Comparison of ENCODE assay signal across 8 cellular contexts in the genomic region with DNA sequence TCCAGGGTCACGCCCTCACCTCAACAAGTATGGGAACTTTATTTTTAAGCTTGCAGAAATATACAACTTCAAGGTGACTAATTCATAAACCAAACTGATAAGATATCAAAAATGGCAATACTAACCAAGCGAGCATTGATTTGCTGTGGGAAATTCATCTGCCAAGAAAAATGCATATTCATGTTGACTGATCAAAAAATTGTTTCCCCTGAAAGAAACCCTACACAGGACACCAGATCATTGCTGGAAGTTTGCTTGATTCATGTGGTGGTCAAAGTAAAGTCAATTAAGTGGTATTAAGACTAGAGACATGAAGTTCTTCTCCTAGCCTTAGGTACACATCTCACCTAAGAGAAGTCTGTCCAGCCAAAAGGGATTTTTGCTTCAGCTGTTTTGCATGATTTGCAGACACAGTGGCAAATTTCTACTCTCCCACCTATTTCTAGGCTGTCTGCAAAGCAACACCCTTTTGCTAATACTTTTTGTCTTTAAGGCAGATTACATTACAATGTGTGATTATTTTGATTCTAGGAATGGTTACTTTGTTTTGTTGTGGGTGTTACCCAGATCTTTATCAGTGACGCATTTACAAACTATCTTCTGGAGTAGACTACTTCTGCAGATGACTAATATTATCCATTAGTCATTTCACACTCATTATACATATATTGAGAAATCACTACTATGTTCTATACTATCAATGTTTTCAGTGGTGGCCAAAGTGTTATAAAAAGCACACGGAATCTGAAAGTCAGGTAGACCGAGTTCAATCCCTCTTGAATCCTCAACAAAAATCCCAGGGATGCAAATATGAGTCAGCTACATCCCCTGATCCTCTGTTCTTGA. TPM values are rescaled to one million over a fixed set of nuclear protein-coding genes. Genes with fewer than 3 reads are reported as not detected.
DNase-seq lines count a peak whose midpoint lies in the region; ATAC-seq and TF ChIP-seq lines count a peak whose summit lies in the region.

No MANE protein-coding gene starts in this region.

- H3K36me3 ChIP-seq in body of pancreas (replicated peaks in 1 of 2; ENCODE audit: insufficient read depth in 1 of 2, low read depth in 2 of 2), result no peaks in the 10 kb centered on the region

- no peaks in the 10 kb centered on the region for H3K9me3 ChIP-seq in body of pancreas

- H3K4me3 ChIP-seq in retinal pigment epithelial cell (ENCODE audit: low read length), result no peak overlapping the region
- no peak overlapping the region for H3K4me3 ChIP-seq in body of pancreas

- H3K4me1 Mint-ChIP-seq in activated naive CD8-positive, alpha-beta T cell treated with anti-CD3 and anti-CD28 coated beads for 36 hours, result peaks cover 73% of the 10 kb centered on the region

- H3K4me3 Mint-ChIP-seq in activated naive CD8-positive, alpha-beta T cell treated with anti-CD3 and anti-CD28 coated beads for 36 hours, result peak overlapping the region; percentile 75

- H3K27me3 Mint-ChIP-seq in activated naive CD8-positive, alpha-beta T cell treated with anti-CD3 and anti-CD28 coated beads for 36 hours, result no peaks in the 10 kb centered on the region

- H3K36me3 Mint-ChIP-seq in activated naive CD8-positive, alpha-beta T cell treated with anti-CD3 and anti-CD28 coated beads for 36 hours, result peaks cover 76% of the 10 kb centered on the region

- TF ChIP-seq CTCF in retinal pigment epithelial cell (conservative IDR thresholded peaks at IDR 0.05; ENCODE audit: low read depth, low read length), result no peak
- no peak for TF ChIP-seq CTCF in body of pancreas (IDR thresholded peaks at IDR 0.05)

- 52 to 61% methylated on average over 5 of the region's 5 CpGs for WGBS in body of pancreas, 2 donors

- intact Hi-C loops in body of pancreas (cut with DNase I) (no loop called here), left ventricle myocardium superior (cut with micrococcal nuclease) (no loop called here)

- H3K27ac Mint-ChIP-seq in activated naive CD8-positive, alpha-beta T cell treated with anti-CD3 and anti-CD28 coated beads for 36 hours, result peak overlapping the region; percentile 98

- TF ChIP-seq POLR2A in body of pancreas (IDR thresholded peaks at IDR 0.05), result no peak

- H3K27me3 ChIP-seq in body of pancreas, result no peaks in the 10 kb centered on the region

- in situ Hi-C loops in Caki2 (cut with HindIII; ENCODE audit: low pct_unique_long_range_greater_than_20kb, low sequenced_read_pairs), result no loop called here

- DNase-seq in Caki2 (ENCODE audit: low read depth) (peak; percentile 73), retinal pigment epithelial cell (ENCODE audit: low read depth) (peak; percentile 73), body of pancreas (no peak), left ventricle myocardium superior (no peak), dedifferentiated amniotic fluid mesenchymal stem cell (ENCODE audit: extremely low spot score) (no peak)
- no peak for DNase-seq in activated naive CD8-positive, alpha-beta T cell treated with anti-CD3 and anti-CD28 coated beads for 36 hours

- H3K4me1 ChIP-seq in body of pancreas, result no peaks in the 10 kb centered on the region

- peaks cover 27% of the 10 kb centered on the region for H3K9me3 Mint-ChIP-seq in activated naive CD8-positive, alpha-beta T cell treated with anti-CD3 and anti-CD28 coated beads for 36 hours

- H3K27ac ChIP-seq in body of pancreas, result peak overlapping the region in 1 of 4 donors; percentile 2

- peak; percentile 83 for ATAC-seq in GM19452 (IDR thresholded peaks at IDR 0.05; ENCODE audit: unreplicated experiment)
- ATAC-seq in HG03439 (IDR thresholded peaks at IDR 0.05; ENCODE audit: unreplicated experiment), result peak; percentile 76
- ATAC-seq in body of pancreas, result no peak
- no peak for ATAC-seq in left ventricle myocardium superior

RNA-seq across cellular contexts. Expression of gene SAMSN1, which starts 12.3 kb away (rescaled TPM):
- total RNA-seq in Caki2 (2014; rRNA removed; shearing (Covaris generic); ENCODE audit: low replicate concordance), result not detected in 2 replicates
- total RNA-seq in activated naive CD8-positive, alpha-beta T cell treated with anti-CD3 and anti-CD28 coated beads for 36 hours, result 100 to 1,000 TPM; 113 to 119 TPM
- 1 to 10 TPM; 1.8 to 4.6 TPM for total RNA-seq in body of pancreas
- total RNA-seq in left ventricle myocardium superior, result 1.7 TPM

Comparison
In these comparisons a context has a peak if more than half of its experiments do, and no peak if none do; other contexts are left out.
1. DNase-seq: peak in Caki2 (single experiment) and retinal pigment epithelial cell (single experiment); none in activated naive CD8-positive, alpha-beta T cell treated with anti-CD3 and anti-CD28 coated beads for 36 hours (single experiment), body of pancreas (0 of 4), left ventricle myocardium superior (single experiment) and dedifferentiated amniotic fluid mesenchymal stem cell (single experiment).
2. ATAC-seq: peak in GM19452 (single experiment) and HG03439 (single experiment); none in body of pancreas (single experiment) and left ventricle myocardium superior (single experiment).
3. RNA of gene SAMSN1, which starts 12.3 kb away (total RNA-seq): 113 to 119 TPM in activated naive CD8-positive, alpha-beta T cell treated with anti-CD3 and anti-CD28 coated beads for 36 hours; 1.8 to 4.6 TPM in body of pancreas, 1.7 TPM in left ventricle myocardium superior (single experiment) and not detected in Caki2; every median in the first group is over 10 times any median in the second.